ENCODE assay signal across 30 cellular contexts in the genomic region with DNA sequence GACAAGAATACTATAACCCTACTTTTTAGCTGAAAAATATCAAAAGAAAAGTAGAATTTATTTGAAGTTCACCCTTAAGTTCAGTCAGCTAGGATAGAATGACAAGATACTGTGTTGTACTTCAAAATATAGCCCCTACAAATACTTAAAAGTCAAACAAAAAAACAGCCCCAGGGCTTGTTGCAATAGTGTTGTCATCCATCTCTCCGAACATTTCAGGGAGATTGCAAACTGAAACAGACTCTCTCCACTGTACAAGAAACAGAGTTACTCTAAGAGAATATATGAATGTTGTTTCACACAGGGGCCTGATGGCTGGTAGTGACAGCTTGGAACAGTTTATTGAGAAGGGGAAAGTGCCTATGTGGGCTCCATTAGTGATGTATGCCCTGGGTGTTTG.
DNase-seq lines count a peak whose midpoint lies in the region; ATAC-seq and TF ChIP-seq lines count a peak whose summit lies in the region.
"Had no signal": no experiment of that assay in that cellular context is flagged by ENCODE, and none has a peak within 500 bp of the region (broad histone marks: within the 10 kb centered on the region; RNA-seq: fewer than 3 reads in every experiment).

No MANE protein-coding gene starts in this region.

- H2BK5ac ChIP-seq in IMR-90 (ENCODE audit: low read depth, low read length, poor library complexity, severe bottlenecking), result peak overlapping the region; percentile 97

- H3K36me3 ChIP-seq in IMR-90 (ENCODE audit: control insufficient read depth, insufficient read depth, low read length) (no peaks in the 10 kb centered on the region), ovary (no peaks in the 10 kb centered on the region)
- H3K36me3 ChIP-seq: breast epithelium, colonic mucosa, gastroesophageal sphincter, left lung had no signal

- ATAC-seq in IMR-90 (ENCODE audit: low read depth), result no peak
- ATAC-seq: activated CD4-positive, CD25-positive, alpha-beta regulatory T cell treated with anti-CD3 and anti-CD28 coated beads, Interleukin-2, amount 50 U/mL, for 24 hours; activated T-helper 17 cell treated with anti-CD3 and anti-CD28 coated beads, Interleukin-2, amount 50 U/mL, for 72 hours; effector memory CD8-positive, alpha-beta T cell; gastroesophageal sphincter; HCT116; stimulated activated naive CD8-positive, alpha-beta T cell treated with anti-CD3 and anti-CD28 coated beads, Interleukin-15, amount 100 ng/mL, for 72 hours had no signal

- H3K79me1 ChIP-seq in IMR-90 (ENCODE audit: low read depth in 1 of 2, low read length in 2 of 2), result peaks cover 0 to 6% of the 10 kb centered on the region in 2 experiments; a peak in 1 of 4 replicates

- no peak overlapping the region for H3K4me3 Mint-ChIP-seq in neural crest cell
- H3K4me3 Mint-ChIP-seq: activated naive CD4-positive, alpha-beta T cell treated with anti-CD3 and anti-CD28 coated beads, Interleukin-2, amount 50 U/mL, for 24 hours; activated T-helper 17 cell treated with anti-CD3 and anti-CD28 coated beads, Interleukin-2, amount 50 U/mL, for 72 hours; effector memory CD8-positive, alpha-beta T cell; immature natural killer cell; stimulated activated naive CD8-positive, alpha-beta T cell treated with anti-CD3 and anti-CD28 coated beads, Interleukin-15, amount 100 ng/mL, for 72 hours had no signal

- H2AK9ac ChIP-seq in IMR-90 (replicated peaks; ENCODE audit: low read depth, low read length, poor library complexity), result no peak overlapping the region

- peaks cover 8% of the 10 kb centered on the region for H3K4me1 Mint-ChIP-seq in neural crest cell
- H3K4me1 Mint-ChIP-seq: activated naive CD4-positive, alpha-beta T cell treated with anti-CD3 and anti-CD28 coated beads, Interleukin-2, amount 50 U/mL, for 24 hours; activated T-helper 17 cell treated with anti-CD3 and anti-CD28 coated beads, Interleukin-2, amount 50 U/mL, for 72 hours; immature natural killer cell; stimulated activated naive CD8-positive, alpha-beta T cell treated with anti-CD3 and anti-CD28 coated beads, Interleukin-15, amount 100 ng/mL, for 72 hours had no signal

- no peak for TF ChIP-seq RAD21 in IMR-90 (IDR thresholded peaks at IDR 0.05; ENCODE audit: low read length)

- dilution Hi-C loops in IMR-90 (cut with HindIII; ENCODE audit: low sequenced_read_pairs, unreplicated experiment), result no loop called here

- TF ChIP-seq CTCF in IMR-90 (conservative IDR thresholded peaks at IDR 0.05; ENCODE audit: low read depth, low read length), result no peak
- no peak for TF ChIP-seq CTCF in neural crest cell (conservative IDR thresholded peaks at IDR 0.05)
- no peak for TF ChIP-seq CTCF in ovary (IDR thresholded peaks at IDR 0.05)

- no peak overlapping the region for H2AFZ ChIP-seq in IMR-90 (replicated peaks; ENCODE audit: low read length, poor library complexity)

- no peaks in the 10 kb centered on the region for H4K20me1 ChIP-seq in IMR-90 (ENCODE audit: insufficient read depth, low read length)

- H3K27me3 ChIP-seq in IMR-90 (ENCODE audit: control insufficient read depth, insufficient read depth, low read length), result no peaks in the 10 kb centered on the region
- H3K27me3 ChIP-seq in ovary, result no peaks in the 10 kb centered on the region
- H3K27me3 ChIP-seq: breast epithelium, colonic mucosa, gastroesophageal sphincter, left lung had no signal

- H3K27ac ChIP-seq in IMR-90 (ENCODE audit: insufficient read depth, low read length) (peak overlapping the region; percentile 96; the same call in 1 of the 2 replicates), ovary (no peak overlapping the region)
- H3K27ac ChIP-seq: breast epithelium, colonic mucosa, gastroesophageal sphincter, left lung, SK-N-MC, skin epidermis had no signal

- no peak overlapping the region for H3K4me3 ChIP-seq in IMR-90 (ENCODE audit: insufficient read depth, low read depth, low read length)
- H3K4me3 ChIP-seq in ovary, result no peak overlapping the region
- H3K4me3 ChIP-seq: breast epithelium, colonic mucosa, gastroesophageal sphincter, left lung, SK-N-MC, skin epidermis had no signal

- TF ChIP-seq POLR2A in IMR-90 (IDR thresholded peaks at IDR 0.05; ENCODE audit: low read depth, low read length), result no peak
- TF ChIP-seq POLR2A in ovary (IDR thresholded peaks at IDR 0.05), result no peak

- no peaks in the 10 kb centered on the region for H3K27me3 Mint-ChIP-seq in neural crest cell (ENCODE audit: low read depth)
- H3K27me3 Mint-ChIP-seq: activated naive CD4-positive, alpha-beta T cell treated with anti-CD3 and anti-CD28 coated beads, Interleukin-2, amount 50 U/mL, for 24 hours; activated T-helper 17 cell treated with anti-CD3 and anti-CD28 coated beads, Interleukin-2, amount 50 U/mL, for 72 hours; effector memory CD8-positive, alpha-beta T cell; stimulated activated naive CD8-positive, alpha-beta T cell treated with anti-CD3 and anti-CD28 coated beads, Interleukin-15, amount 100 ng/mL, for 72 hours had no signal

- H4K91ac ChIP-seq in IMR-90 (ENCODE audit: insufficient read depth, low read depth, low read length), result peak overlapping the region; percentile 97

- no TSS peak for BruUV-seq in IMR-90 (replicated peaks; lab: Mats Ljungman, UMichigan)

- in situ Hi-C loops in IMR-90 (cut with MboI; ENCODE audit: low sequenced_read_pairs), result no loop called here

- WGBS in IMR-90 (ENCODE audit: extremely low coverage in 2 of 2, insufficient read length in 1 of 2), 2 experiments, result no CpG with 5 or more reads among the region's 1 CpG
- 55 to 75% (median 60%) methylated on average over 1 of the region's 1 CpG for WGBS in ovary, 3 donors

- H4K8ac ChIP-seq in IMR-90 (ENCODE audit: low read depth in 2 of 2, low read length in 2 of 2), result peak overlapping the region; percentile 72 to 95

- peak overlapping the region; percentile 83 for H3K27ac Mint-ChIP-seq in neural crest cell (ENCODE audit: unreplicated experiment)
- H3K27ac Mint-ChIP-seq: activated naive CD4-positive, alpha-beta T cell treated with anti-CD3 and anti-CD28 coated beads, Interleukin-2, amount 50 U/mL, for 24 hours; activated T-helper 17 cell treated with anti-CD3 and anti-CD28 coated beads, Interleukin-2, amount 50 U/mL, for 72 hours; effector memory CD8-positive, alpha-beta T cell; immature natural killer cell; stimulated activated naive CD8-positive, alpha-beta T cell treated with anti-CD3 and anti-CD28 coated beads, Interleukin-15, amount 100 ng/mL, for 72 hours had no signal

- H3K4me2 ChIP-seq in IMR-90 (ENCODE audit: low read depth, low read length), result peak overlapping the region; percentile 5; the same call in 1 of the 2 replicates

- peak overlapping the region; percentile 90 for H2BK120ac ChIP-seq in IMR-90 (ENCODE audit: low read depth, low read length)

- peak overlapping the region; percentile 90; the same call in 2 of the 3 replicates for H2BK15ac ChIP-seq in IMR-90 (ENCODE audit: low read depth, low read length)

- H2AK5ac ChIP-seq in IMR-90 (ENCODE audit: low read depth, low read length), result peak overlapping the region; percentile 79; the same call in 1 of the 2 replicates

- H3K36me3 Mint-ChIP-seq in neural crest cell (ENCODE audit: low read depth), result no peaks in the 10 kb centered on the region
- H3K36me3 Mint-ChIP-seq: activated naive CD4-positive, alpha-beta T cell treated with anti-CD3 and anti-CD28 coated beads, Interleukin-2, amount 50 U/mL, for 24 hours; immature natural killer cell had no signal

- H3K23ac ChIP-seq in IMR-90 (ENCODE audit: low read depth, low read length), result peak overlapping the region; percentile 89

- POLR2A ChIA-PET in IMR-90 (lab: Charles Lee; ENCODE audit: unreplicated experiment), result no interaction called here

- peak overlapping the region; percentile 73; the same call in 1 of the 2 replicates for H3K56ac ChIP-seq in IMR-90 (ENCODE audit: extremely low read depth, insufficient read depth, low read length)

- H3K9me3 ChIP-seq in IMR-90 (ENCODE audit: control insufficient read depth, insufficient read depth, low read length), result no peaks in the 10 kb centered on the region
- no peaks in the 10 kb centered on the region for H3K9me3 ChIP-seq in ovary
- H3K9me3 ChIP-seq: breast epithelium, colonic mucosa, gastroesophageal sphincter had no signal

- H3K18ac ChIP-seq in IMR-90 (ENCODE audit: low read depth, low read length), result peak overlapping the region; percentile 91

- DNase-seq in AG08395 (ENCODE audit: low spot score) (peak; percentile 4), IMR-90 (peak; percentile 19), dedifferentiated amniotic fluid mesenchymal stem cell (ENCODE audit: extremely low spot score) (peak; percentile 89), neural crest cell (ENCODE audit: low read depth, low spot score) (no peak), ovary (no peak), LoVo (ENCODE audit: low spot score) (no peak), NCI-H748 treated with DMSO at 0.1 percent for 48 hours (lab: John Stamatoyannopoulos, UW) (no peak), SIG-M5 (lab: John Stamatoyannopoulos, UW) (no peak)
- DNase-seq: activated CD4-positive, alpha-beta T cell treated with anti-CD3 and anti-CD28 coated beads, Interleukin-2, amount 50 U/mL, for 48 hours; activated CD8-positive, alpha-beta memory T cell treated with anti-CD3 and anti-CD28 coated beads, Interleukin-2, amount 50 U/mL, for 4 hours; colonic mucosa; effector memory CD8-positive, alpha-beta T cell; hypothalamus; immature natural killer cell; KG1; left lung; MV-4-11; NCI-H1694 treated with DMSO at 0.1 percent for 48 hours; NCI-H2171; NCI-H526 treated with DMSO at 0.1 percent for 48 hours; occipital lobe; stimulated activated naive CD8-positive, alpha-beta T cell treated with anti-CD3 and anti-CD28 coated beads, Interleukin-15, amount 100 ng/mL, for 72 hours had no signal

- peak overlapping the region; percentile 90 for H2BK20ac ChIP-seq in IMR-90 (ENCODE audit: low read depth, low read length)

- peaks cover 3% of the 10 kb centered on the region for H3K9me3 Mint-ChIP-seq in neural crest cell
- H3K9me3 Mint-ChIP-seq: activated naive CD4-positive, alpha-beta T cell treated with anti-CD3 and anti-CD28 coated beads, Interleukin-2, amount 50 U/mL, for 24 hours; immature natural killer cell had no signal

- peak overlapping the region; percentile 48 for H3K14ac ChIP-seq in IMR-90 (replicated peaks; ENCODE audit: low read depth, low read length)

- CTCF ChIA-PET in IMR-90 (lab: Yijun Ruan, JAX), result no interaction called here

- peak overlapping the region; percentile 95 for H3K4ac ChIP-seq in IMR-90 (ENCODE audit: low read depth, low read length)

- H3K9me1 ChIP-seq in IMR-90 (ENCODE audit: insufficient read depth, low read length), result peaks cover 16% of the 10 kb centered on the region

- peaks cover 21% of the 10 kb centered on the region for H3K4me1 ChIP-seq in IMR-90 (ENCODE audit: control insufficient read depth, insufficient read depth, low read length)
- no peaks in the 10 kb centered on the region for H3K4me1 ChIP-seq in ovary (ENCODE audit: insufficient read depth)
- H3K4me1 ChIP-seq: breast epithelium, colonic mucosa, gastroesophageal sphincter, left lung had no signal

- intact Hi-C loops in IMR-90 (cut with micrococcal nuclease), result loop anchor here (10.0 kb wide), 2 partner anchors 876 to 1116 kb away; no protein-coding TSS in a partner anchor
- intact Hi-C loops in ovary (cut with DNase I), result no loop called here

- no peak for TF ChIP-seq EP300 in ovary (IDR thresholded peaks at IDR 0.05)

- peak overlapping the region; percentile 82 for H4K5ac ChIP-seq in IMR-90 (ENCODE audit: low read depth, low read length)

- H3K9ac ChIP-seq in IMR-90 (ENCODE audit: low read depth, low read length), result peak overlapping the region; percentile 76

TF ChIP-seq in IMR-90, 13 proteins besides CTCF, POLR2A, EP300 and RAD21 (continues in another document):
- TF ChIP-seq CHD1 (IDR thresholded peaks at IDR 0.05; ENCODE audit: low read depth, low read length), result no peak

Comparison
In these comparisons a context has a peak if more than half of its experiments do, and no peak if none do; other contexts are left out.
1. DNase-seq: peak in AG08395 (single experiment), IMR-90 (single experiment) and dedifferentiated amniotic fluid mesenchymal stem cell (single experiment); none in neural crest cell (single experiment), ovary (0 of 5), LoVo (single experiment), NCI-H748 treated with DMSO at 0.1 percent for 48 hours (single experiment) and SIG-M5 (single experiment).